In the genomic region with DNA sequence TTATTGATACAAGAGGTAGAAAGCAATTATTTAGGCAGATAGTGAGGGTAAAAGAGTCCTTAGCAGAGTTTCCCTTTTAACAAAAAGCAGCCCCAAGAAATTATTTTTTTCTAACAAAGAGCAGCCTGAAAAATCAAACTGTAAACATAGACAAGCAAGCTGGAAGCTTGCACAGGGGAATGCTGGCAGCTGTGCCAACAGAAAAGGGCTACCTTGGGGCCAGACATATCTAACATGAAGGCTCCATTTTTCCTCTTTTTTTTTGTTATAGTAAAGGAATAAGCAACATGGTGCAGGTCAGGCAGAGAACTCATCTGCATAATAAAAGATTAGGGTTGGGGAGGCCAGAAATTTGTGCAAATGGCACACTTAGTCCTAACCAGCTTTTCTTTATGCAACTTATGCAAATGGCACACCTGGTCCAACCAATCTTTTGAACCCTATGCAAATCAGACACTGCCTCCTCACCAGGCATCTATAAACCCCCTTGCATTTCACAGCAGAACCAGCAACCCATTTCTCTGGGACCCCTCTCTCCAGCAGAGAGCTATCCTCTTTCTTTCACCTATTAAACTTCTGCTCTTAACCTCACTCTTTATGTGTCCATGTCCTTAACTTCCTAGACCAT, we compare ENCODE assay signal across 1 cellular context.
TF ChIP-seq lines count a peak whose summit lies in the region.

No MANE protein-coding gene starts in this region.

TF ChIP-seq in A549, 52 proteins besides CTCF, POLR2A, EP300 and RAD21 (continued from another document):
- TF ChIP-seq, protein P1, sequence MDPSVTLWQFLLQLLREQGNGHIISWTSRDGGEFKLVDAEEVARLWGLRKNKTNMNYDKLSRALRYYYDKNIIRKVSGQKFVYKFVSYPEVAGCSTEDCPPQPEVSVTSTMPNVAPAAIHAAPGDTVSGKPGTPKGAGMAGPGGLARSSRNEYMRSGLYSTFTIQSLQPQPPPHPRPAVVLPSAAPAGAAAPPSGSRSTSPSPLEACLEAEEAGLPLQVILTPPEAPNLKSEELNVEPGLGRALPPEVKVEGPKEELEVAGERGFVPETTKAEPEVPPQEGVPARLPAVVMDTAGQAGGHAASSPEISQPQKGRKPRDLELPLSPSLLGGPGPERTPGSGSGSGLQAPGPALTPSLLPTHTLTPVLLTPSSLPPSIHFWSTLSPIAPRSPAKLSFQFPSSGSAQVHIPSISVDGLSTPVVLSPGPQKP (IDR thresholded peaks at IDR 0.05; ENCODE audit: low read depth, low read length), result no peak
- TF ChIP-seq RCOR1 (IDR thresholded peaks at IDR 0.05; ENCODE audit: low read depth, low read length), result no peak
- no peak for TF ChIP-seq HOXA7 (CRISPR knock-in tag; IDR thresholded peaks at IDR 0.05)
- no peak for TF ChIP-seq FOSL2 (IDR thresholded peaks at IDR 0.05)
- no peak for TF ChIP-seq FOSL2 (CRISPR knock-in tag; IDR thresholded peaks at IDR 0.05)
- no peak for TF ChIP-seq RARB (CRISPR knock-in tag; IDR thresholded peaks at IDR 0.05)
- TF ChIP-seq TP53 (CRISPR knock-in tag; IDR thresholded peaks at IDR 0.05), result no peak
- TF ChIP-seq, protein P2, sequence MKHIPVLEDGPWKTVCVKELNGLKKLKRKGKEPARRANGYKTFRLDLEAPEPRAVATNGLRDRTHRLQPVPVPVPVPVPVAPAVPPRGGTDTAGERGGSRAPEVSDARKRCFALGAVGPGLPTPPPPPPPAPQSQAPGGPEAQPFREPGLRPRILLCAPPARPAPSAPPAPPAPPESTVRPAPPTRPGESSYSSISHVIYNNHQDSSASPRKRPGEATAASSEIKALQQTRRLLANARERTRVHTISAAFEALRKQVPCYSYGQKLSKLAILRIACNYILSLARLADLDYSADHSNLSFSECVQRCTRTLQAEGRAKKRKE (CRISPR knock-in tag; IDR thresholded peaks at IDR 0.05; ENCODE audit: low read depth), result no peak
- TF ChIP-seq CHD4 (IDR thresholded peaks at IDR 0.05; ENCODE audit: borderline replicate concordance), result no peak
- TF ChIP-seq HES2 (IDR thresholded peaks at IDR 0.05), result no peak
- TF ChIP-seq BCL3 (IDR thresholded peaks at IDR 0.05), result no peak
- no peak for TF ChIP-seq BHLHE40 (IDR thresholded peaks at IDR 0.05; ENCODE audit: low read depth, low read length)
- no peak for TF ChIP-seq HEYL (CRISPR knock-in tag; IDR thresholded peaks at IDR 0.05)
- no peak for TF ChIP-seq MAFK (IDR thresholded peaks at IDR 0.05; ENCODE audit: partially characterized antibody)
